Comparison of ENCODE assay signal across 1 cellular context in genomic region chr16:74302341-74302740, GRCh38.
TF ChIP-seq lines count a peak whose summit lies in the region.

No MANE protein-coding gene starts in this region.

TF ChIP-seq in GM12878, 131 proteins besides CTCF, POLR2A, EP300 and RAD21:
- TF ChIP-seq BCL3 (IDR thresholded peaks at IDR 0.05; ENCODE audit: borderline replicate concordance, insufficient read depth, low read depth, low read length, poor library complexity, severe bottlenecking) (peak; percentile 23), NRF1 (conservative IDR thresholded peaks at IDR 0.05; ENCODE audit: low read depth, low read length) (no peak)
